Comparison of ENCODE assay signal across 8 cellular contexts in the genomic region with DNA sequence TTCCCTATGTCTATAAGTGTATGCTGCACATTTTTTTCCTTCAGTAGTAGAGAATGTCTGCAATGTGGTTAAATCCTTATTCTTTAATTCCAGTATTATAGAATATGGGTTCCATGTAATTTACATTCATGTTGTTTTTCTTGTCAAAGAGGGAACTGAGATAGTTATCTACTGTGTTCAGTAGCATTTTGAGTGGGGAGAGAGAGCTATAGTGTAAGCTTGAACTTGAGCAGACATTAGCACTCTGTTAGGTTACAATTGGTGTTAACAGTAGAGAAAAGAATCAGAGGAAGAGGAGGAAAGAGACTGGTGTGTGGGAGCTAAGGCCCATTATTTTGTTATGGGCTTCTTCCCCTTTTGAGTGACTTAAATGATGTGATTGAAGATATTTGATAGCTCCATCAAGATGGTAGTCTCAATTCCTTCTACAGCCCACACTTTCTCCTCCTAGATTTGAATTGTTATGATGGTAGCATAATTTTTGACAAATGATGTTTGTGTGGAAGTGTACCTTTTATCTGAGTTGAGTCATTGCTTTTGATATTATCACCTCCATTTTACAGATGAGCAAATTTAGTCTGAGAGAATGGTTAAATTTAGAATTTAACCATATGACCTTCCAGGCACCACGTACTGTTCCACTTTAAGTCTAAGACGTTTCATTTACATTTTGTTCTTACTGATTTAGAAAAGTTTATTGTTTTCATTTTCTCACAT.
DNase-seq lines count a peak whose midpoint lies in the region; ATAC-seq and TF ChIP-seq lines count a peak whose summit lies in the region.

No MANE protein-coding gene starts in this region.

- DNase-seq in activated T-cell treated with anti-CD3 and anti-CD28 coated beads, Interleukin-2, amount 50 U/mL, for 4 hours = no peak
- DNase-seq in activated T-cell treated with anti-CD3 and anti-CD28 coated beads, Interleukin-2, amount 50 U/mL, for 1 hour = no peak
- DNase-seq in tibial nerve (ENCODE audit: low spot score in 2 of 2) (no peak), NOMO-1 treated with dmso at 0.1 percent for 144 hours (lab: John Stamatoyannopoulos, UW; ENCODE audit: unreplicated experiment) (no peak), foreskin fibroblast (no peak)

- H3K9me3 Mint-ChIP-seq in activated T-cell treated with anti-CD3 and anti-CD28 coated beads, Interleukin-2, amount 50 U/mL, for 4 hours = no peaks in the 10 kb centered on the region
- H3K9me3 Mint-ChIP-seq in brain = no peaks in the 10 kb centered on the region

- peaks cover 3 to 94% (median 46%) of the 10 kb centered on the region in 4 donors for H3K4me1 ChIP-seq in tibial nerve

- peaks cover 3% of the 10 kb centered on the region for H3K27me3 Mint-ChIP-seq in activated T-cell treated with anti-CD3 and anti-CD28 coated beads, Interleukin-2, amount 50 U/mL, for 4 hours (ENCODE audit: low read depth)
- H3K27me3 Mint-ChIP-seq in brain = no peaks in the 10 kb centered on the region

- peak; percentile 7 to 45 for ATAC-seq in activated T-cell treated with anti-CD3 and anti-CD28 coated beads, Interleukin-2, amount 50 U/mL, for 4 hours
- peak; percentile 50 for ATAC-seq in HG03025 (IDR thresholded peaks at IDR 0.05; ENCODE audit: low FRiP score, unreplicated experiment)
- no peak for ATAC-seq in HG03196 (IDR thresholded peaks at IDR 0.05; ENCODE audit: unreplicated experiment)

- no peaks in the 10 kb centered on the region for H3K36me3 Mint-ChIP-seq in activated T-cell treated with anti-CD3 and anti-CD28 coated beads, Interleukin-2, amount 50 U/mL, for 4 hours (ENCODE audit: insufficient read depth)
- H3K36me3 Mint-ChIP-seq in brain = peaks cover 7% of the 10 kb centered on the region

- H3K36me3 ChIP-seq in tibial nerve = no peaks in the 10 kb centered on the region

- no peak for TF ChIP-seq EP300 in tibial nerve (IDR thresholded peaks at IDR 0.05)

- no peak overlapping the region for H3K4me3 Mint-ChIP-seq in activated T-cell treated with anti-CD3 and anti-CD28 coated beads, Interleukin-2, amount 50 U/mL, for 4 hours
- H3K4me3 Mint-ChIP-seq in brain = peak overlapping the region in 3 of 5 experiments; percentile 4 to 6 (median 6)

- peaks cover 8% of the 10 kb centered on the region for H3K4me1 Mint-ChIP-seq in activated T-cell treated with anti-CD3 and anti-CD28 coated beads, Interleukin-2, amount 50 U/mL, for 4 hours (ENCODE audit: low read depth)
- peaks cover 77% of the 10 kb centered on the region for H3K4me1 Mint-ChIP-seq in brain

- TF ChIP-seq CTCF in brain (conservative IDR thresholded peaks at IDR 0.05) = no peak
- TF ChIP-seq CTCF in tibial nerve (IDR thresholded peaks at IDR 0.05) = no peak
- TF ChIP-seq CTCF in foreskin fibroblast (IDR thresholded peaks at IDR 0.05; ENCODE audit: low read depth, low read length) = no peak

- peak overlapping the region in 1 of 5 experiments; percentile 15 for H3K27ac Mint-ChIP-seq in brain

- H3K4me3 ChIP-seq in tibial nerve (no peak overlapping the region), foreskin fibroblast (ENCODE audit: low read depth in 1 of 2, low read length in 2 of 2) (no peak overlapping the region)

- no peak for TF ChIP-seq POLR2A in tibial nerve (IDR thresholded peaks at IDR 0.05)

- H3K27ac ChIP-seq in tibial nerve = peak overlapping the region in 3 of 4 donors; percentile 39 to 87 (median 78)

- no peaks in the 10 kb centered on the region for H3K9me3 ChIP-seq in tibial nerve

- no peaks in the 10 kb centered on the region for H3K27me3 ChIP-seq in tibial nerve

- 31 to 34% methylated on average over 2 of the region's 2 CpGs for WGBS in tibial nerve, 2 donors
